8 cellular contexts compared by ENCODE assay signal in genomic region chr6:166956444-166957086, GRCh38.
DNase-seq lines count a peak whose midpoint lies in the region; ATAC-seq and TF ChIP-seq lines count a peak whose summit lies in the region.

Gene RNASET2 (minus strand): TSS chr6:166956550. CDS start chr6:166956182, 368 bp downstream.

- peak within 1 kb of the TSS; percentile 87 for H3K27ac ChIP-seq in layer of hippocampus (ENCODE audit: low read depth, low read length)

- peak; percentile 70 for ATAC-seq in GM19035 (IDR thresholded peaks at IDR 0.05; ENCODE audit: unreplicated experiment)
- ATAC-seq in HG03354 (IDR thresholded peaks at IDR 0.05; ENCODE audit: poor library complexity, severe bottlenecking, unreplicated experiment) = peak; percentile 75

- no peak for TF ChIP-seq CTCF in choroid plexus epithelial cell (conservative IDR thresholded peaks at IDR 0.05; ENCODE audit: low read depth, low read length)

- DNase-seq in AG20443 (ENCODE audit: low spot score) (peak; percentile 99), NCI-H524 (lab: John Stamatoyannopoulos, UW) (peak; percentile 65 to 90), choroid plexus epithelial cell (ENCODE audit: low read depth) (peak; percentile 92)
- peak; percentile 98 to 99 for DNase-seq in activated CD4-positive, alpha-beta T cell treated with anti-CD3 and anti-CD28 coated beads for 4 hours
- peak; percentile 99 for DNase-seq in stimulated activated CD4-positive, alpha-beta T cell treated with anti-CD3 and anti-CD28 coated beads, Interleukin-1b, Interleukin-23, amount 100 ng/mL, for 24 hours (ENCODE audit: low read depth in 4 of 4, low spot score in 1 of 4)

- no peaks in the 10 kb centered on the region for H3K27me3 ChIP-seq in layer of hippocampus (ENCODE audit: control insufficient read depth, insufficient read depth, low read length)

- H3K4me3 ChIP-seq in choroid plexus epithelial cell (ENCODE audit: low read depth, low read length) = peak within 1 kb of the TSS; percentile 83

Comparison
In these comparisons a context has a peak if more than half of its experiments do, and no peak if none do; other contexts are left out.
1. Peak in every context shown above with its lines: DNase-seq, ATAC-seq, H3K4me3 ChIP-seq and H3K27ac ChIP-seq.